Comparison of ENCODE assay signal across 23 cellular contexts in the genomic region with DNA sequence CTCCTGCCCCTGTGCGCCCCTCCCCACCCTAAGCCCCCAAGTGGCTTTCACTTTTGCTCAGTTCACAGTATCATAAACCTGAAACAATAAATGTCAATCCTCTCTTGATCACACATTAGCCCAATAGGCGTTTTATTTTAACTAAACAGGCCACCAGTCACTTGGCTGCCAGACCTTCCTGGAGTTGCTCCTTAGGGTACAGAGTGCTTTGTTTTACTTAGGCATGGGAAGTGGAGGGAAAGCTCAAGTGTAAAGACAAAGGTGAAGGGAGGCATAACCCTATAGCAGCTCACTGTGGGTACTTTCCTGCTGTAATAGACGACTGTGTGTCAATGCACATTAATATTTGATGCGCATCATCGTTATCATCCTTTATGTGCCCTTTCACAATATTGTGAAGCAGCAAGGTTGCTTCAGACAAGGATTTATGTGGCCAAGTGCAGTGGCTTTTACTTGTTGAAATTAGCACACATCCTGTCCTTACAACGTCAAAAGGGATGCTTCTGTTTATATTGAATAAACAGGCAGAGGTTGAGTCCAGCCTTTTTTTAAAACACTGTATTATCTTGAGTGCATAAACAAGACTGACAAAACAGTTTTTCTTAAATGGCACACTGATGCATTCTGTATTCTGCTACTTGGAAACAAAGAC.
DNase-seq lines count a peak whose midpoint lies in the region; ATAC-seq and TF ChIP-seq lines count a peak whose summit lies in the region.
"Had no signal": no experiment of that assay in that cellular context is flagged by ENCODE, and none has a peak within 500 bp of the region (broad histone marks: within the 10 kb centered on the region; RNA-seq: fewer than 3 reads in every experiment).

No MANE protein-coding gene starts in this region.

- WGBS in heart left ventricle, 4 donors, result 54 to 60% (median 56%) methylated on average over 6 of the region's 6 CpGs
- WGBS in mesenchymal stem cell, result 53% methylated on average over 4 of the region's 6 CpGs

- H3K14ac ChIP-seq in mesenchymal stem cell (ENCODE audit: low read length in 2 of 2), result no peak overlapping the region

- H3K4me1 ChIP-seq in heart left ventricle (peaks cover 0 to 23% (median 12%) of the 10 kb centered on the region in 12 donors), mesenchymal stem cell (ENCODE audit: control insufficient read depth, insufficient read depth, low read depth, low read length) (no peaks in the 10 kb centered on the region), upper lobe of right lung (no peaks in the 10 kb centered on the region)

- H3K36me3 ChIP-seq in heart left ventricle, result no peaks in the 10 kb centered on the region
- H3K36me3 ChIP-seq in mesenchymal stem cell (ENCODE audit: control insufficient read depth in 1 of 2, insufficient read depth in 2 of 2, low read depth in 1 of 2, low read length in 2 of 2), result no peaks in the 10 kb centered on the region
- H3K36me3 ChIP-seq in upper lobe of right lung, result no peaks in the 10 kb centered on the region
- H3K36me3 ChIP-seq: HAP-1, ovary had no signal

- H3K9me3 ChIP-seq in heart left ventricle (no peaks in the 10 kb centered on the region), mesenchymal stem cell (ENCODE audit: control insufficient read depth, low read length) (no peaks in the 10 kb centered on the region), upper lobe of right lung (no peaks in the 10 kb centered on the region)
- H3K9me3 ChIP-seq: HAP-1, ovary had no signal

- no peak overlapping the region for H2BK15ac ChIP-seq in mesenchymal stem cell (ENCODE audit: low read depth, poor library complexity, severe bottlenecking)

- H3K27me3 Mint-ChIP-seq in HFFc6 (ENCODE audit: insufficient read depth), result no peaks in the 10 kb centered on the region; the same call in 1 of the 2 replicates
- H3K27me3 Mint-ChIP-seq: activated naive CD8-positive, alpha-beta T cell treated with anti-CD3 and anti-CD28 coated beads for 36 hours had no signal

- H3K4me1 Mint-ChIP-seq in HFFc6 (ENCODE audit: low read depth), result 0 out of 2 replicates have a peak, but pooled peaks cover 5% of the 10 kb centered on the region
- H3K4me1 Mint-ChIP-seq: activated naive CD8-positive, alpha-beta T cell treated with anti-CD3 and anti-CD28 coated beads for 36 hours had no signal

- no peak overlapping the region for H3K9ac ChIP-seq in mesenchymal stem cell (ENCODE audit: low read length)

- ATAC-seq in heart left ventricle, result peak in 2 of 4 donors; percentile 39 to 66
- ATAC-seq in left cardiac atrium, result no peak
- peak; percentile 30 for ATAC-seq in upper lobe of right lung
- ATAC-seq: activated T-cell treated with anti-CD3 and anti-CD28 coated beads, Interleukin-2, amount 50 U/mL, for 72 hours; GM12878; left lobe of liver had no signal

- H4K8ac ChIP-seq in mesenchymal stem cell (ENCODE audit: low read length), result peak overlapping the region; percentile 67

- no peaks in the 10 kb centered on the region for H3K79me1 ChIP-seq in mesenchymal stem cell (replicated peaks; ENCODE audit: low read length, poor library complexity, severe bottlenecking)

- H3K27ac Mint-ChIP-seq in HFFc6, result no peak overlapping the region
- H3K27ac Mint-ChIP-seq: activated naive CD8-positive, alpha-beta T cell treated with anti-CD3 and anti-CD28 coated beads for 36 hours; activated T-cell treated with anti-CD3 and anti-CD28 coated beads, Interleukin-2, amount 50 U/mL, for 72 hours; stimulated activated naive CD8-positive, alpha-beta T cell treated with anti-CD3 and anti-CD28 coated beads, Interleukin-15, Interleukin-2, amounts not matched to agents 100 ng/mL and 50 ng/mL, for 24 hours had no signal

- H2BK12ac ChIP-seq in mesenchymal stem cell (ENCODE audit: low read length in 2 of 2), result peak overlapping the region in 1 of 2 experiments; percentile 86

- H3K27me3 ChIP-seq in heart left ventricle (no peaks in the 10 kb centered on the region), mesenchymal stem cell (ENCODE audit: control insufficient read depth in 1 of 2, insufficient read depth in 1 of 2, low read length in 2 of 2) (no peaks in the 10 kb centered on the region), upper lobe of right lung (no peaks in the 10 kb centered on the region)
- H3K27me3 ChIP-seq: ovary had no signal

- TF ChIP-seq POLR2A in heart left ventricle (IDR thresholded peaks at IDR 0.05), result no peak

- H3K4me3 ChIP-seq in heart left ventricle, result peak overlapping the region in 4 of 12 donors; percentile 4 to 17 (median 10)
- H3K4me3 ChIP-seq in choroid plexus epithelial cell (ENCODE audit: low read depth, low read length), result no peak overlapping the region
- no peak overlapping the region for H3K4me3 ChIP-seq in mesenchymal stem cell (ENCODE audit: insufficient read depth in 1 of 2, low read depth in 1 of 2, low read length in 2 of 2)
- H3K4me3 ChIP-seq in upper lobe of right lung, result no peak overlapping the region
- H3K4me3 ChIP-seq: GM12878, HAP-1, ovary had no signal

- no peak overlapping the region for H4K91ac ChIP-seq in mesenchymal stem cell (ENCODE audit: low read length)

- no peak overlapping the region for H2BK5ac ChIP-seq in mesenchymal stem cell (ENCODE audit: low read depth, low read length, poor library complexity, severe bottlenecking)

- H3K9me3 Mint-ChIP-seq in HFFc6, result no peaks in the 10 kb centered on the region
- H3K9me3 Mint-ChIP-seq: activated naive CD8-positive, alpha-beta T cell treated with anti-CD3 and anti-CD28 coated beads for 36 hours; activated T-cell treated with anti-CD3 and anti-CD28 coated beads, Interleukin-2, amount 50 U/mL, for 72 hours; stimulated activated naive CD8-positive, alpha-beta T cell treated with anti-CD3 and anti-CD28 coated beads, Interleukin-15, Interleukin-2, amounts not matched to agents 100 ng/mL and 50 ng/mL, for 24 hours had no signal

- H3K23ac ChIP-seq in mesenchymal stem cell (ENCODE audit: low read length in 2 of 2), result peak overlapping the region in 1 of 2 experiments; percentile 20

- peak overlapping the region; percentile 64 for H3K18ac ChIP-seq in mesenchymal stem cell (ENCODE audit: low read depth in 1 of 2, low read length in 2 of 2)

- TF ChIP-seq CTCF in heart left ventricle (IDR thresholded peaks at IDR 0.05), result no peak
- no peak for TF ChIP-seq CTCF in choroid plexus epithelial cell (conservative IDR thresholded peaks at IDR 0.05; ENCODE audit: low read depth, low read length)
- TF ChIP-seq CTCF in upper lobe of right lung (IDR thresholded peaks at IDR 0.05), result no peak
- no peak for TF ChIP-seq CTCF in HFFc6 (IDR thresholded peaks at IDR 0.05)

- H3K4ac ChIP-seq in mesenchymal stem cell (ENCODE audit: low read depth in 1 of 2, low read length in 2 of 2), result no peak overlapping the region

- intact Hi-C loops in heart left ventricle (cut with DNase I) (loop anchor here in 4 of 10 donors (2.0 to 10.0 kb wide), 4 partner anchors 129 to 181 kb away; partner anchors contain the start of gene CAVIN2 (in 2 of the 4)), left cardiac atrium (cut with DNase I) (no loop called here), upper lobe of right lung (cut with DNase I) (no loop called here)

- H3K4me3 Mint-ChIP-seq in HFFc6, result no peak overlapping the region
- H3K4me3 Mint-ChIP-seq: activated naive CD8-positive, alpha-beta T cell treated with anti-CD3 and anti-CD28 coated beads for 36 hours; activated T-cell treated with anti-CD3 and anti-CD28 coated beads, Interleukin-2, amount 50 U/mL, for 72 hours; stimulated activated naive CD8-positive, alpha-beta T cell treated with anti-CD3 and anti-CD28 coated beads, Interleukin-15, Interleukin-2, amounts not matched to agents 100 ng/mL and 50 ng/mL, for 24 hours had no signal

- no peak overlapping the region for H2AFZ ChIP-seq in mesenchymal stem cell (ENCODE audit: low read depth, low read length)

- DNase-seq in heart left ventricle (no peak), left cardiac atrium (no peak), choroid plexus epithelial cell (ENCODE audit: low read depth) (peak; percentile 20), mesenchymal stem cell (peak; percentile 90), upper lobe of right lung (no peak), T-helper 1 cell (no peak), AG08396 (ENCODE audit: low spot score) (no peak), HFFc6 (no peak)
- DNase-seq: activated CD4-positive, alpha-beta T cell treated with anti-CD3 and anti-CD28 coated beads for 1 hour; activated CD8-positive, alpha-beta memory T cell treated with anti-CD3 and anti-CD28 coated beads for 24 hours; activated naive CD8-positive, alpha-beta T cell treated with anti-CD3 and anti-CD28 coated beads for 36 hours; activated T-cell treated with anti-CD3 and anti-CD28 coated beads, Interleukin-2, amount 50 U/mL, for 72 hours; KG1; NCI-H187; NCI-H510A; ovary; stimulated activated CD4-positive, alpha-beta T cell treated with anti-CD3 and anti-CD28 coated beads, Interleukin-2, amount 100 ng/mL, for 24 hours; trophoblast cell had no signal

- no peak overlapping the region for H2AK5ac ChIP-seq in mesenchymal stem cell (ENCODE audit: low read length, severe bottlenecking)

- H3K36me3 Mint-ChIP-seq in HFFc6 (ENCODE audit: low read depth), result no peaks in the 10 kb centered on the region
- H3K36me3 Mint-ChIP-seq: activated naive CD8-positive, alpha-beta T cell treated with anti-CD3 and anti-CD28 coated beads for 36 hours had no signal

- peak overlapping the region; percentile 27 for H2BK120ac ChIP-seq in mesenchymal stem cell (ENCODE audit: low read depth, low read length)

- H3K27ac ChIP-seq in heart left ventricle (peak overlapping the region in 10 of 12 donors; percentile 16 to 76 (median 64)), mesenchymal stem cell (ENCODE audit: low read length, poor library complexity, severe bottlenecking) (no peak overlapping the region), upper lobe of right lung (peak overlapping the region; percentile 7)
- H3K27ac ChIP-seq: C4-2B, ovary had no signal

- no peak overlapping the region for H3K4me2 ChIP-seq in mesenchymal stem cell (ENCODE audit: low read length, poor library complexity, severe bottlenecking)

Comparison
In these comparisons a context has a peak if more than half of its experiments do, and no peak if none do; other contexts are left out.
1. DNase-seq: peak in choroid plexus epithelial cell (single experiment) and mesenchymal stem cell (single experiment); none in heart left ventricle (0 of 5), left cardiac atrium (single experiment), upper lobe of right lung (single experiment), T-helper 1 cell (0 of 5), AG08396 (single experiment) and HFFc6 (single experiment).